ENCODE assay signal across 1 cellular context in genomic region chr2:223880779-223881178, GRCh38.
TF ChIP-seq lines count a peak whose summit lies in the region.

No MANE protein-coding gene starts in this region.

TF ChIP-seq in WTC11, 78 proteins besides CTCF, POLR2A, EP300 and RAD21 (continued from another document):
- TF ChIP-seq STAT6 (CRISPR knock-in tag; conservative IDR thresholded peaks at IDR 0.05; ENCODE audit: low read depth) (no peak), USF2 (CRISPR knock-in tag; IDR thresholded peaks at IDR 0.05) (no peak), SMAD4 (CRISPR knock-in tag; IDR thresholded peaks at IDR 0.05) (no peak)
